In genomic region chr2:219109468-219109867, GRCh38 we compare ENCODE assay signal across 10 cellular contexts. TPM values are rescaled to one million over a fixed set of nuclear protein-coding genes. Genes with fewer than 3 reads are reported as not detected.
DNase-seq lines count a peak whose midpoint lies in the region; ATAC-seq and TF ChIP-seq lines count a peak whose summit lies in the region.
"Had no signal": no experiment of that assay in that cellular context is flagged by ENCODE, and none has a peak within 500 bp of the region (broad histone marks: within the 10 kb centered on the region; RNA-seq: fewer than 3 reads in every experiment).

No MANE protein-coding gene starts in this region.

- intact Hi-C loops in activated T-helper 2 cell treated with anti-CD3 and anti-CD28 coated beads, Interferon-gamma antibody, Interleukin-2, Interleukin-4, amounts not matched to agents 10 μg/mL and 5 μg/mL and 100 μg/mL, durations not matched to agents 14 hours and 24 hours and 36 hours (cut with micrococcal nuclease) = no loop called here

- no peaks in the 10 kb centered on the region for H3K4me1 ChIP-seq in DND-41 (ENCODE audit: insufficient read depth, low read length)

- POLR2A ChIA-PET in T-cell (lab: Charles Lee) = no interaction called here

- peaks cover 24% of the 10 kb centered on the region for H3K36me3 Mint-ChIP-seq in T-cell
- no peaks in the 10 kb centered on the region for H3K36me3 Mint-ChIP-seq in activated T-helper 2 cell treated with anti-CD3 and anti-CD28 coated beads, Interferon-gamma antibody, Interleukin-2, Interleukin-4, amounts not matched to agents 10 μg/mL and 5 μg/mL and 100 μg/mL, durations not matched to agents 14 hours and 24 hours and 36 hours (ENCODE audit: low read depth)

- no peak overlapping the region for H3K4me3 Mint-ChIP-seq in T-cell
- H3K4me3 Mint-ChIP-seq in activated T-helper 2 cell treated with anti-CD3 and anti-CD28 coated beads, Interferon-gamma antibody, Interleukin-2, Interleukin-4, amounts not matched to agents 10 μg/mL and 5 μg/mL and 100 μg/mL, durations not matched to agents 14 hours and 24 hours and 36 hours (ENCODE audit: low read depth) = no peak overlapping the region

- peak; percentile 72 for ATAC-seq in DND-41 (ENCODE audit: insufficient read depth, low read depth)
- peak in 3 of 4 experiments; percentile 60 to 98 (median 81) for ATAC-seq in T-cell (replicated peaks in 1 of 4)

- no peak overlapping the region for H3K9ac ChIP-seq in DND-41 (ENCODE audit: low read depth, low read length)

- H3K4me1 Mint-ChIP-seq in T-cell = peaks cover 29 to 47% (median 45%) of the 10 kb centered on the region in 3 donors
- peaks cover 8% of the 10 kb centered on the region for H3K4me1 Mint-ChIP-seq in activated T-helper 2 cell treated with anti-CD3 and anti-CD28 coated beads, Interferon-gamma antibody, Interleukin-2, Interleukin-4, amounts not matched to agents 10 μg/mL and 5 μg/mL and 100 μg/mL, durations not matched to agents 14 hours and 24 hours and 36 hours (ENCODE audit: low read depth)

- H3K27ac Mint-ChIP-seq in T-cell = no peak overlapping the region
- no peak overlapping the region for H3K27ac Mint-ChIP-seq in activated T-helper 2 cell treated with anti-CD3 and anti-CD28 coated beads, Interferon-gamma antibody, Interleukin-2, Interleukin-4, amounts not matched to agents 10 μg/mL and 5 μg/mL and 100 μg/mL, durations not matched to agents 14 hours and 24 hours and 36 hours

- no peak overlapping the region for H2AFZ ChIP-seq in DND-41 (ENCODE audit: low read depth, low read length)

- H3K27ac ChIP-seq in DND-41 (ENCODE audit: low read length) = no peak overlapping the region

- no peaks in the 10 kb centered on the region for H3K36me3 ChIP-seq in DND-41 (ENCODE audit: insufficient read depth, low read length)

- H3K27me3 ChIP-seq in DND-41 (ENCODE audit: insufficient read depth, low read length, poor library complexity) = no peaks in the 10 kb centered on the region

- CTCF ChIA-PET in T-cell (lab: Charles Lee) = interaction anchor here in 1 of 2 donors (0.6 to 1.0 kb wide), 2 partner anchors 28 to 51 kb away, joined by 3 read pairs; no protein-coding TSS in a partner anchor

- TF ChIP-seq CTCF in DND-41 (IDR thresholded peaks at IDR 0.05; ENCODE audit: borderline replicate concordance, extremely low read depth, low read length, poor library complexity, severe bottlenecking) = no peak

- H3K27me3 Mint-ChIP-seq in T-cell = no peaks in the 10 kb centered on the region
- no peaks in the 10 kb centered on the region for H3K27me3 Mint-ChIP-seq in activated T-helper 2 cell treated with anti-CD3 and anti-CD28 coated beads, Interferon-gamma antibody, Interleukin-2, Interleukin-4, amounts not matched to agents 10 μg/mL and 5 μg/mL and 100 μg/mL, durations not matched to agents 14 hours and 24 hours and 36 hours (ENCODE audit: low read depth)

- peaks cover 3% of the 10 kb centered on the region; the same call in 1 of the 2 replicates for H4K20me1 ChIP-seq in DND-41 (ENCODE audit: insufficient read depth, low read length)

- H3K9me3 ChIP-seq in DND-41 (ENCODE audit: insufficient read depth, low read length, severe bottlenecking) = no peaks in the 10 kb centered on the region

- no peak overlapping the region for H3K4me2 ChIP-seq in DND-41 (ENCODE audit: insufficient read depth, low read length)

- DNase-seq in DND-41 = peak; percentile 24
- peak in 33 of 34 experiments; percentile 5 to 73 (median 44) for DNase-seq in T-cell
- DNase-seq in activated naive CD8-positive, alpha-beta T cell treated with anti-CD3 and anti-CD28 coated beads, Interleukin-2, amount 50 U/mL, for 16 hours (ENCODE audit: low read depth, low spot score) = peak; percentile 45
- DNase-seq in stimulated activated CD4-positive, alpha-beta T cell treated with anti-CD3 and anti-CD28 coated beads, Interleukin-12 subunit alpha, Interleukin-12 subunit beta, amount 100 ng/mL, for 48 hours (ENCODE audit: low read depth in 2 of 3, low spot score in 1 of 3) = peak; percentile 24 to 28 (median 28)
- DNase-seq in NCI-H2107 (lab: John Stamatoyannopoulos, UW) = no peak
- DNase-seq in activated T-helper 2 cell treated with anti-CD3 and anti-CD28 coated beads, Interferon-gamma antibody, Interleukin-2, Interleukin-4, amounts not matched to agents 10 μg/mL and 5 μg/mL and 100 μg/mL, durations not matched to agents 14 hours and 24 hours and 36 hours (ENCODE audit: low spot score) = no peak
- DNase-seq in AG08395 (ENCODE audit: low spot score) = no peak
- DNase-seq in GM19240 (ENCODE audit: insufficient read length, low spot score) = no peak
- DNase-seq: Calu3, NCI-H226 had no signal

- H3K79me2 ChIP-seq in DND-41 (ENCODE audit: insufficient read depth, low read length) = no peaks in the 10 kb centered on the region

- no peak overlapping the region for H3K4me3 ChIP-seq in DND-41 (ENCODE audit: low read depth in 1 of 2, low read length in 2 of 2)

- H3K9me3 Mint-ChIP-seq in T-cell = no peaks in the 10 kb centered on the region
- H3K9me3 Mint-ChIP-seq in activated T-helper 2 cell treated with anti-CD3 and anti-CD28 coated beads, Interferon-gamma antibody, Interleukin-2, Interleukin-4, amounts not matched to agents 10 μg/mL and 5 μg/mL and 100 μg/mL, durations not matched to agents 14 hours and 24 hours and 36 hours = no peaks in the 10 kb centered on the region

RNA-seq across cellular contexts. Expression of gene IHH, which starts 48.7 kb away (rescaled TPM):
- total RNA-seq in T-cell = under 1 TPM in 2 of 5 donors, not detected in 3; 0.12 to 0.28 TPM
- 0.09 TPM in 1 of 2 replicates, not detected in the other for total RNA-seq in activated T-helper 2 cell treated with anti-CD3 and anti-CD28 coated beads, Interferon-gamma antibody, Interleukin-2, Interleukin-4, amounts not matched to agents 10 μg/mL and 5 μg/mL and 100 μg/mL, durations not matched to agents 14 hours and 24 hours and 36 hours

RNA-seq across cellular contexts. Expression of gene NHEJ1, which starts 51.1 kb away (rescaled TPM):
- 10 to 100 TPM; 17.3 to 21.1 (median 18.2) TPM for total RNA-seq in T-cell
- 15.9 and 22.9 TPM in 2 replicates for total RNA-seq in activated T-helper 2 cell treated with anti-CD3 and anti-CD28 coated beads, Interferon-gamma antibody, Interleukin-2, Interleukin-4, amounts not matched to agents 10 μg/mL and 5 μg/mL and 100 μg/mL, durations not matched to agents 14 hours and 24 hours and 36 hours

Comparison
In these comparisons a context has a peak if more than half of its experiments do, and no peak if none do; other contexts are left out.
1. DNase-seq: peak in DND-41 (single experiment), T-cell (33 of 34), activated naive CD8-positive, alpha-beta T cell treated with anti-CD3 and anti-CD28 coated beads, Interleukin-2, amount 50 U/mL, for 16 hours (single experiment) and stimulated activated CD4-positive, alpha-beta T cell treated with anti-CD3 and anti-CD28 coated beads, Interleukin-12 subunit alpha, Interleukin-12 subunit beta, amount 100 ng/mL, for 48 hours (3 of 3); none in NCI-H2107 (single experiment), activated T-helper 2 cell treated with anti-CD3 and anti-CD28 coated beads, Interferon-gamma antibody, Interleukin-2, Interleukin-4, amounts not matched to agents 10 μg/mL and 5 μg/mL and 100 μg/mL, durations not matched to agents 14 hours and 24 hours and 36 hours (single experiment), AG08395 (single experiment) and GM19240 (single experiment).